10 cellular contexts compared by ENCODE assay signal in genomic region chr9:127417130-127418036, GRCh38. TPM values are rescaled to one million over a fixed set of nuclear protein-coding genes. Genes with fewer than 3 reads are reported as not detected.
DNase-seq lines count a peak whose midpoint lies in the region; TF ChIP-seq lines count a peak whose summit lies in the region.
"Had no signal": no experiment of that assay in that cellular context is flagged by ENCODE, and none has a peak within 500 bp of the region (broad histone marks: within the 10 kb centered on the region; RNA-seq: fewer than 3 reads in every experiment).

No MANE protein-coding gene starts in this region.

- no CpG with 5 or more reads among the region's 15 CpGs for WGBS in neuronal stem cell (ENCODE audit: extremely low coverage in 2 of 2, insufficient read length in 2 of 2, insufficient replicate concordance in 1 of 2), 2 donors

- H3K27me3 ChIP-seq in neuronal stem cell (ENCODE audit: control insufficient read depth in 3 of 3, insufficient read depth in 3 of 3, low read depth in 1 of 3, low read length in 3 of 3): no peaks in the 10 kb centered on the region

- peak overlapping the region; percentile 57 for H3K9ac ChIP-seq in neuronal stem cell (ENCODE audit: low read depth, low read length, poor library complexity)

- H4K91ac ChIP-seq in neuronal stem cell (ENCODE audit: low read depth, low read length, poor library complexity): no peak overlapping the region

- H3K9me2 ChIP-seq in OCI-LY7 (ENCODE audit: insufficient read depth, low read length): no peaks in the 10 kb centered on the region

- H3K27ac ChIP-seq in caudate nucleus (ENCODE audit: low read depth, low read length): peak overlapping the region; percentile 48
- H3K27ac ChIP-seq in neuronal stem cell (replicated peaks; ENCODE audit: low read length): no peak overlapping the region
- no peak overlapping the region for H3K27ac ChIP-seq in OCI-LY7 (ENCODE audit: low read depth, low read length, poor library complexity, severe bottlenecking)

- CTCF ChIA-PET in OCI-LY7 (lab: Charles Lee; ENCODE audit: unreplicated experiment): no interaction called here

- H2AK5ac ChIP-seq in neuronal stem cell (ENCODE audit: low read depth, low read length): no peak overlapping the region

- no peaks in the 10 kb centered on the region for H4K20me1 ChIP-seq in OCI-LY7 (ENCODE audit: insufficient read depth, low read length)

- TF ChIP-seq CTCF in OCI-LY7 (conservative IDR thresholded peaks at IDR 0.05; ENCODE audit: low read length): no peak

- no peak overlapping the region for H2BK120ac ChIP-seq in neuronal stem cell (ENCODE audit: low read depth, low read length)

- BruUV-seq in OCI-LY7 (replicated peaks; lab: Mats Ljungman, UMichigan): no TSS peak

- peaks cover 0 to 2% of the 10 kb centered on the region in 2 donors for H3K4me1 ChIP-seq in neuronal stem cell (ENCODE audit: control insufficient read depth in 2 of 2, insufficient read depth in 1 of 2, low read depth in 1 of 2, low read length in 2 of 2)
- peaks cover under 1% of the 10 kb centered on the region for H3K4me1 ChIP-seq in OCI-LY7 (ENCODE audit: insufficient read depth, low read length, poor library complexity, severe bottlenecking)
- H3K4me1 ChIP-seq: HAP-1 had no signal

- H2BK5ac ChIP-seq in neuronal stem cell (ENCODE audit: low read length): no peak overlapping the region

- no peak overlapping the region for H3K18ac ChIP-seq in neuronal stem cell (ENCODE audit: low read length)

- H2BK12ac ChIP-seq in neuronal stem cell (ENCODE audit: low read length): no peak overlapping the region

- H4K8ac ChIP-seq in neuronal stem cell (ENCODE audit: low read depth, low read length): no peak overlapping the region

- intact Hi-C loops in OCI-LY7 (cut with micrococcal nuclease; ENCODE audit: unreplicated experiment): no loop called here

- no peak overlapping the region for H3K4me3 ChIP-seq in neuronal stem cell (ENCODE audit: low read length in 2 of 2)
- no peak overlapping the region for H3K4me3 ChIP-seq in OCI-LY7 (ENCODE audit: low read depth, low read length, poor library complexity, severe bottlenecking)
- H3K4me3 ChIP-seq: HAP-1 had no signal

- H3K23ac ChIP-seq in neuronal stem cell (ENCODE audit: low read depth, low read length, poor library complexity): no peak overlapping the region

- H2AFZ ChIP-seq in neuronal stem cell (ENCODE audit: low read length) (no peak overlapping the region), OCI-LY7 (ENCODE audit: low read length) (no peak overlapping the region)

- H3K79me1 ChIP-seq in neuronal stem cell (ENCODE audit: low read depth, low read length): no peaks in the 10 kb centered on the region

- DNase-seq in GM04504 (ENCODE audit: low read depth): peak; percentile 76
- peak; percentile 41 for DNase-seq in NCI-H1105 treated with DMSO at 0.1 percent for 48 hours (lab: John Stamatoyannopoulos, UW)
- peak in 10 of 61 donors; percentile 9 to 57 (median 33) for DNase-seq in caudate nucleus (lab: John Stamatoyannopoulos, UW)
- no peak for DNase-seq in neuronal stem cell (ENCODE audit: low spot score)
- DNase-seq in OCI-LY7 (ENCODE audit: low spot score): no peak
- DNase-seq in activated CD4-positive, CD25-positive, alpha-beta regulatory T cell (lab: John Stamatoyannopoulos, UW): no peak
- DNase-seq in Kasumi-1 (lab: John Stamatoyannopoulos, UW): no peak
- DNase-seq: NCI-H1417 treated with DMSO at 0.1 percent for 48 hours, Right ventricle myocardium superior had no signal

- POLR2A ChIA-PET in OCI-LY7 (lab: Charles Lee): no interaction called here

- H3K4me2 ChIP-seq in neuronal stem cell (ENCODE audit: insufficient read depth, low read length, poor library complexity, severe bottlenecking) (no peak overlapping the region), OCI-LY7 (ENCODE audit: low read length) (no peak overlapping the region)

- H3K36me3 ChIP-seq in neuronal stem cell (replicated peaks in 1 of 2; ENCODE audit: control insufficient read depth in 2 of 2, insufficient read depth in 2 of 2, low read length in 2 of 2) (peaks cover 0 to 1% of the 10 kb centered on the region in 2 donors), OCI-LY7 (ENCODE audit: insufficient read depth, low read length) (no peaks in the 10 kb centered on the region)
- H3K36me3 ChIP-seq: HAP-1 had no signal

- no peaks in the 10 kb centered on the region for H3K79me2 ChIP-seq in OCI-LY7 (ENCODE audit: insufficient read depth, low read depth, low read length)

- H3K4ac ChIP-seq in neuronal stem cell (ENCODE audit: low read length): no peak overlapping the region

- no peak overlapping the region for H3K14ac ChIP-seq in neuronal stem cell (ENCODE audit: low read length)

- no peak overlapping the region for H2BK15ac ChIP-seq in neuronal stem cell (ENCODE audit: low read length)

- H3K9me3 ChIP-seq in neuronal stem cell (replicated peaks in 1 of 2; ENCODE audit: control insufficient read depth in 2 of 2, insufficient read depth in 1 of 2, low read depth in 1 of 2, low read length in 2 of 2) (peaks cover 0 to 2% of the 10 kb centered on the region in 2 donors), OCI-LY7 (ENCODE audit: low read length) (no peaks in the 10 kb centered on the region)
- H3K9me3 ChIP-seq: HAP-1 had no signal

RNA-seq across cellular contexts. Expression of gene ZNF79, which starts 6.8 kb away (rescaled TPM):
- 3.2 TPM for polyA plus RNA-seq in neuronal stem cell (2013, experiment 1 of 2)
- 3.3 TPM for polyA plus RNA-seq in neuronal stem cell (2013, experiment 2 of 2)
- 14.1 and 14.9 TPM in 2 replicates for total RNA-seq in OCI-LY7 (2014; rRNA removed; shearing (Covaris generic))
- 9.3 and 9.4 TPM in 2 replicates for total RNA-seq in OCI-LY7 (2022)

RNA-seq across cellular contexts. Expression of gene SLC2A8, which starts 20.4 kb away (rescaled TPM):
- 10.9 TPM for polyA plus RNA-seq in neuronal stem cell (2013, experiment 1 of 2)
- 10.8 TPM for polyA plus RNA-seq in neuronal stem cell (2013, experiment 2 of 2)
- 5.6 and 11.9 TPM in 2 replicates for total RNA-seq in OCI-LY7 (2014; rRNA removed; shearing (Covaris generic))
- total RNA-seq in OCI-LY7 (2022): 18.0 and 19.6 TPM in 2 replicates

RNA-seq across cellular contexts. Expression of gene RPL12, which starts 33.8 kb away (rescaled TPM):
- polyA plus RNA-seq in neuronal stem cell (2013, experiment 1 of 2): 3,244 TPM
- polyA plus RNA-seq in neuronal stem cell (2013, experiment 2 of 2): 3,233 TPM
- total RNA-seq in OCI-LY7 (2014; rRNA removed; shearing (Covaris generic)): 1,855 and 1,868 TPM in 2 replicates
- 1,622 and 1,726 TPM in 2 replicates for total RNA-seq in OCI-LY7 (2022)

RNA-seq across cellular contexts. Expression of gene LRSAM1, which starts 33.9 kb away (rescaled TPM):
- 7.6 TPM for polyA plus RNA-seq in neuronal stem cell (2013, experiment 1 of 2)
- polyA plus RNA-seq in neuronal stem cell (2013, experiment 2 of 2): 7.2 TPM
- 13.6 and 20.8 TPM in 2 replicates for total RNA-seq in OCI-LY7 (2014; rRNA removed; shearing (Covaris generic))
- total RNA-seq in OCI-LY7 (2022): 32.2 and 34.1 TPM in 2 replicates

Comparison
In these comparisons a context has a peak if more than half of its experiments do, and no peak if none do; other contexts are left out.
1. DNase-seq: peak in GM04504 (single experiment) and NCI-H1105 treated with DMSO at 0.1 percent for 48 hours (single experiment); none in neuronal stem cell (single experiment), OCI-LY7 (single experiment), activated CD4-positive, CD25-positive, alpha-beta regulatory T cell (0 of 4) and Kasumi-1 (0 of 2).